16 cellular contexts compared by ENCODE assay signal in genomic region chr9:26271495-26272122, GRCh38.
"Had no signal": no experiment of that assay in that cellular context is flagged by ENCODE, and none has a peak within 500 bp of the region (broad histone marks: within the 10 kb centered on the region; RNA-seq: fewer than 3 reads in every experiment).

No MANE protein-coding gene starts in this region.

- H3K36me3 ChIP-seq: breast epithelium, left ventricle myocardium inferior, thyroid gland had no signal

- H3K27ac ChIP-seq: breast epithelium, left ventricle myocardium inferior, thyroid gland had no signal

- H3K27me3 ChIP-seq: breast epithelium, thyroid gland had no signal

- H3K9me3 ChIP-seq: breast epithelium, left ventricle myocardium inferior, thyroid gland had no signal

- H3K4me3 ChIP-seq: breast epithelium, left ventricle myocardium inferior, smooth muscle cell, thyroid gland had no signal

- H3K4me1 ChIP-seq: breast epithelium, left ventricle myocardium inferior, thyroid gland had no signal

- DNase-seq: activated effector memory CD4-positive, alpha-beta T cell treated with anti-CD3 and anti-CD28 coated beads, Interleukin-2, amount 50 U/mL, for 16 hours; activated naive CD8-positive, alpha-beta T cell treated with anti-CD3 and anti-CD28 coated beads for 36 hours; activated T-cell treated with anti-CD3 and anti-CD28 coated beads, Interleukin-2, amount 50 U/mL, for 4 hours; anterior cingulate cortex; foreskin fibroblast; head of caudate nucleus; left ventricle myocardium inferior; mesenchymal stem cell; nucleus accumbens; right cardiac atrium; T-helper 2 cell; thyroid gland had no signal

- ATAC-seq: activated T-cell treated with anti-CD3 and anti-CD28 coated beads, Interleukin-2, amount 50 U/mL, for 4 hours; esophagus mucosa; natural killer cell treated with Interleukin-12 subunit alpha and Interleukin-12 subunit beta and Interleukin-15 and Interleukin-18, amount 100 ng/mL, for 72 hours; right cardiac atrium had no signal
